8 cellular contexts compared by ENCODE assay signal in genomic region chr2:191866675-191867506, GRCh38. TPM values are rescaled to one million over a fixed set of nuclear protein-coding genes. Genes with fewer than 3 reads are reported as not detected.
DNase-seq lines count a peak whose midpoint lies in the region; ATAC-seq and TF ChIP-seq lines count a peak whose summit lies in the region.

No MANE protein-coding gene starts in this region.

- POLR2A ChIA-PET in CD8-positive, alpha-beta T cell (lab: Charles Lee) = no interaction called here

- peak; percentile 94 for DNase-seq in HT1080 (ENCODE audit: low read depth)
- no peak for DNase-seq in breast epithelium (ENCODE audit: low spot score in 2 of 2)
- DNase-seq in left lobe of liver (ENCODE audit: low spot score) = no peak
- DNase-seq in thoracic aorta (ENCODE audit: low spot score) = no peak
- DNase-seq in CD8-positive, alpha-beta T cell = no peak
- DNase-seq in DMS 273 (lab: John Stamatoyannopoulos, UW; ENCODE audit: unreplicated experiment) = no peak
- no peak for DNase-seq in stimulated activated CD4-positive, alpha-beta T cell treated with anti-CD3 and anti-CD28 coated beads, Interleukin-4, amount 100 ng/mL, for 1 hour
- DNase-seq in OCI-M1 (lab: John Stamatoyannopoulos, UW) = no peak

- intact Hi-C loops in breast epithelium (cut with DNase I; ENCODE audit: low total_unique reads) = no loop called here
- intact Hi-C loops in CD8-positive, alpha-beta T cell (cut with DNase I, micrococcal nuclease) = no loop called here

- H3K36me3 ChIP-seq in breast epithelium (no peaks in the 10 kb centered on the region), thoracic aorta (no peaks in the 10 kb centered on the region)
- H3K36me3 ChIP-seq in CD8-positive, alpha-beta T cell (ENCODE audit: insufficient read depth, low read length) = no peaks in the 10 kb centered on the region

- no peak overlapping the region for H3K4me3 Mint-ChIP-seq in CD8-positive, alpha-beta T cell

- H3K9me3 Mint-ChIP-seq in CD8-positive, alpha-beta T cell = no peaks in the 10 kb centered on the region

- CTCF ChIA-PET in CD8-positive, alpha-beta T cell (lab: Charles Lee) = no interaction called here

- peak; percentile 92 for ATAC-seq in left lobe of liver
- peak; percentile 72 for ATAC-seq in thoracic aorta (ENCODE audit: insufficient number of reproducible peaks, low FRiP score, low read depth)
- ATAC-seq in CD8-positive, alpha-beta T cell = no peak

- H3K27me3 ChIP-seq in breast epithelium (no peaks in the 10 kb centered on the region), thoracic aorta (replicated peaks; ENCODE audit: insufficient read depth) (no peaks in the 10 kb centered on the region)
- no peaks in the 10 kb centered on the region for H3K27me3 ChIP-seq in CD8-positive, alpha-beta T cell (ENCODE audit: insufficient read depth, low read length)

- H3K27ac ChIP-seq in breast epithelium (peak overlapping the region; percentile 81 to 84), thoracic aorta (peak overlapping the region; percentile 3 to 50)
- no peak overlapping the region for H3K27ac ChIP-seq in CD8-positive, alpha-beta T cell (ENCODE audit: low read depth, low read length)

- H3K4me3 ChIP-seq in breast epithelium (no peak overlapping the region), thoracic aorta (no peak overlapping the region)
- no peak overlapping the region for H3K4me3 ChIP-seq in CD8-positive, alpha-beta T cell (ENCODE audit: low read depth, low read length)

- no peaks in the 10 kb centered on the region for H3K36me3 Mint-ChIP-seq in CD8-positive, alpha-beta T cell

- H3K27ac Mint-ChIP-seq in CD8-positive, alpha-beta T cell = no peak overlapping the region

- H3K9me3 ChIP-seq in breast epithelium (no peaks in the 10 kb centered on the region), thoracic aorta (no peaks in the 10 kb centered on the region)
- H3K9me3 ChIP-seq in CD8-positive, alpha-beta T cell (ENCODE audit: low read length) = no peaks in the 10 kb centered on the region

- TF ChIP-seq POLR2A in breast epithelium (IDR thresholded peaks at IDR 0.05) = no peak

- TF ChIP-seq CTCF in breast epithelium (IDR thresholded peaks at IDR 0.05) (no peak), thoracic aorta (IDR thresholded peaks at IDR 0.05) (no peak)
- TF ChIP-seq CTCF in CD8-positive, alpha-beta T cell (IDR thresholded peaks at IDR 0.05) = no peak

- peaks cover 10% of the 10 kb centered on the region for H3K27me3 Mint-ChIP-seq in CD8-positive, alpha-beta T cell (ENCODE audit: low read depth)

- peaks cover 0 to 15% of the 10 kb centered on the region in 2 donors for H3K4me1 ChIP-seq in breast epithelium
- H3K4me1 ChIP-seq in thoracic aorta (ENCODE audit: control insufficient read depth in 1 of 2, low read depth in 2 of 2) = peaks cover 15 to 16% of the 10 kb centered on the region in 2 donors
- no peaks in the 10 kb centered on the region for H3K4me1 ChIP-seq in CD8-positive, alpha-beta T cell (ENCODE audit: insufficient read depth, low read length)

- H3K4me1 Mint-ChIP-seq in CD8-positive, alpha-beta T cell (ENCODE audit: low read depth) = no peaks in the 10 kb centered on the region

RNA-seq across cellular contexts. Expression of gene CAVIN2, which starts 20.0 kb away (rescaled TPM):
- 0.03 TPM in 1 of 2 replicates, not detected in the other for total RNA-seq in HT1080 (2014; rRNA removed; shearing (Covaris generic))
- polyA plus RNA-seq in HT1080 (2015; cell fraction: cytosol; rRNA removed) = 0.03 TPM in 1 of 2 replicates, not detected in the other
- polyA plus RNA-seq in HT1080 (2015; cell fraction: nucleus; rRNA removed) = 0.03 and 0.05 TPM in 2 replicates
- 10 to 100 TPM; 30.7 to 71.4 (median 31.3) TPM for total RNA-seq in breast epithelium
- 8.6 TPM for total RNA-seq in left lobe of liver
- total RNA-seq in thoracic aorta = 10 to 100 TPM; 14.9 to 15.0 TPM
- not detected for total RNA-seq in CD8-positive, alpha-beta T cell
